19 cellular contexts compared by ENCODE assay signal in the genomic region with DNA sequence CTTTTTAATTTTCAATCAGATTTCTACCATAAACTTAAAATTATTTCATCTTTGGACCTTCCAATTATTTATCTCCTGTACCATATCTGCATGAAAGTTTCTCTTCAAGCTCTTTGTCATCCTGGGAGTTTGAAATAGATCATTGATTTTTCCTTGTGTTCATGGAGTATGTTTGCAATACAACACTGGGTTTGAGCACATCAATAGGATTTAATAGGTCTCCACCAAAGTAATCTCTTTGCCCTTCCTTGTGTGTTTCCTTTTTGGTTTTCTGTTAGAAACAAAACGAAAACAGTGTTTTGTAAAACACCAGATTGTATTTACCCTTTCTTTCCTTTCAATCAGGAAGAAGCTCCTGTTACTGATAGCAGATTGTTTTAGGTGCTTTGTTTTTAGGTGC. TPM values are rescaled to one million over a fixed set of nuclear protein-coding genes. Genes with fewer than 3 reads are reported as not detected.
DNase-seq lines count a peak whose midpoint lies in the region; ATAC-seq, FAIRE-seq and TF ChIP-seq lines count a peak whose summit lies in the region.
"Had no signal": no experiment of that assay in that cellular context is flagged by ENCODE, and none has a peak within 500 bp of the region (broad histone marks: within the 10 kb centered on the region; RNA-seq: fewer than 3 reads in every experiment).

No MANE protein-coding gene starts in this region.

- intact Hi-C loops in pancreas (cut with DNase I) = no loop called here
- intact Hi-C loops in activated T-helper 2 cell treated with anti-CD3 and anti-CD28 coated beads, Interferon-gamma antibody, Interleukin-2, Interleukin-4, amounts not matched to agents 10 μg/mL and 5 μg/mL and 100 μg/mL, durations not matched to agents 14 hours and 24 hours and 36 hours (cut with micrococcal nuclease) = no loop called here

- WGBS in pancreas, 2 donors = 40 to 58% methylated on average over 1 of the region's 1 CpG

- ATAC-seq in activated naive CD8-positive, alpha-beta T cell treated with anti-CD3 and anti-CD28 coated beads, Interleukin-2, amount 50 U/mL, for 24 hours = no peak
- ATAC-seq in activated naive CD8-positive, alpha-beta T cell treated with anti-CD3 and anti-CD28 coated beads, Interleukin-2, amount 10 ng/mL, durations not matched to agents 7 days and 5 days (ENCODE audit: low read depth) = no peak
- ATAC-seq in pancreas = no peak
- ATAC-seq: A549 had no signal

- H3K36me3 ChIP-seq in pancreas = no peaks in the 10 kb centered on the region

- no peaks in the 10 kb centered on the region for H3K9me3 Mint-ChIP-seq in activated naive CD8-positive, alpha-beta T cell treated with anti-CD3 and anti-CD28 coated beads for 36 hours
- no peaks in the 10 kb centered on the region for H3K9me3 Mint-ChIP-seq in activated naive CD8-positive, alpha-beta T cell treated with anti-CD3 and anti-CD28 coated beads, Interleukin-2, amount 50 U/mL, for 24 hours
- no peaks in the 10 kb centered on the region for H3K9me3 Mint-ChIP-seq in activated naive CD8-positive, alpha-beta T cell treated with anti-CD3 and anti-CD28 coated beads, Interleukin-2, amount 10 ng/mL, durations not matched to agents 7 days and 5 days
- no peaks in the 10 kb centered on the region for H3K9me3 Mint-ChIP-seq in activated T-helper 2 cell treated with anti-CD3 and anti-CD28 coated beads, Interferon-gamma antibody, Interleukin-2, Interleukin-4, amounts not matched to agents 10 μg/mL and 5 μg/mL and 100 μg/mL, durations not matched to agents 14 hours and 24 hours and 36 hours
- H3K9me3 Mint-ChIP-seq: CD4-positive, alpha-beta memory T cell had no signal

- H3K27me3 ChIP-seq in pancreas = no peaks in the 10 kb centered on the region

- H3K4me3 ChIP-seq in pancreas = no peak overlapping the region
- H3K4me3 ChIP-seq: A549 had no signal

- H3K9me3 ChIP-seq in pancreas = no peaks in the 10 kb centered on the region
- H3K9me3 ChIP-seq: A549 had no signal

- FAIRE-seq in pancreas (lab: Jason Lieb, UNC) = peak; percentile 77
- FAIRE-seq: A549 had no signal

- no peaks in the 10 kb centered on the region for H3K27me3 Mint-ChIP-seq in activated naive CD8-positive, alpha-beta T cell treated with anti-CD3 and anti-CD28 coated beads for 36 hours
- no peaks in the 10 kb centered on the region for H3K27me3 Mint-ChIP-seq in activated naive CD8-positive, alpha-beta T cell treated with anti-CD3 and anti-CD28 coated beads, Interleukin-2, amount 50 U/mL, for 24 hours
- no peaks in the 10 kb centered on the region for H3K27me3 Mint-ChIP-seq in activated naive CD8-positive, alpha-beta T cell treated with anti-CD3 and anti-CD28 coated beads, Interleukin-2, amount 10 ng/mL, durations not matched to agents 7 days and 5 days
- no peaks in the 10 kb centered on the region for H3K27me3 Mint-ChIP-seq in activated T-helper 2 cell treated with anti-CD3 and anti-CD28 coated beads, Interferon-gamma antibody, Interleukin-2, Interleukin-4, amounts not matched to agents 10 μg/mL and 5 μg/mL and 100 μg/mL, durations not matched to agents 14 hours and 24 hours and 36 hours (ENCODE audit: low read depth)
- H3K27me3 Mint-ChIP-seq: CD4-positive, alpha-beta memory T cell had no signal

- peaks cover 6% of the 10 kb centered on the region for H3K4me1 Mint-ChIP-seq in activated naive CD8-positive, alpha-beta T cell treated with anti-CD3 and anti-CD28 coated beads for 36 hours
- H3K4me1 Mint-ChIP-seq in activated naive CD8-positive, alpha-beta T cell treated with anti-CD3 and anti-CD28 coated beads, Interleukin-2, amount 50 U/mL, for 24 hours = peaks cover 38% of the 10 kb centered on the region
- H3K4me1 Mint-ChIP-seq in activated naive CD8-positive, alpha-beta T cell treated with anti-CD3 and anti-CD28 coated beads, Interleukin-2, amount 10 ng/mL, durations not matched to agents 7 days and 5 days = peaks cover 10% of the 10 kb centered on the region
- peaks cover 10% of the 10 kb centered on the region for H3K4me1 Mint-ChIP-seq in activated T-helper 2 cell treated with anti-CD3 and anti-CD28 coated beads, Interferon-gamma antibody, Interleukin-2, Interleukin-4, amounts not matched to agents 10 μg/mL and 5 μg/mL and 100 μg/mL, durations not matched to agents 14 hours and 24 hours and 36 hours (ENCODE audit: low read depth)

- TF ChIP-seq CTCF in pancreas (IDR thresholded peaks at IDR 0.05) = no peak

- no peak overlapping the region for H3K27ac ChIP-seq in pancreas
- H3K27ac ChIP-seq: 22Rv1, A549, C4-2B had no signal

- H3K4me1 ChIP-seq in pancreas = no peaks in the 10 kb centered on the region
- H3K4me1 ChIP-seq: A549 had no signal

- peak overlapping the region; percentile 70 for H3K27ac Mint-ChIP-seq in activated naive CD8-positive, alpha-beta T cell treated with anti-CD3 and anti-CD28 coated beads for 36 hours
- H3K27ac Mint-ChIP-seq in activated naive CD8-positive, alpha-beta T cell treated with anti-CD3 and anti-CD28 coated beads, Interleukin-2, amount 50 U/mL, for 24 hours = no peak overlapping the region
- peak overlapping the region; percentile 56 for H3K27ac Mint-ChIP-seq in activated naive CD8-positive, alpha-beta T cell treated with anti-CD3 and anti-CD28 coated beads, Interleukin-2, amount 10 ng/mL, durations not matched to agents 7 days and 5 days
- H3K27ac Mint-ChIP-seq in activated T-helper 2 cell treated with anti-CD3 and anti-CD28 coated beads, Interferon-gamma antibody, Interleukin-2, Interleukin-4, amounts not matched to agents 10 μg/mL and 5 μg/mL and 100 μg/mL, durations not matched to agents 14 hours and 24 hours and 36 hours = no peak overlapping the region
- H3K27ac Mint-ChIP-seq: H9 had no signal

- peak; percentile 1 for DNase-seq in NCI-H146 (lab: John Stamatoyannopoulos, UW)
- no peak for DNase-seq in NCI-H146 treated with DMSO at 0.1 percent for 48 hours (lab: John Stamatoyannopoulos, UW; ENCODE audit: unreplicated experiment)
- no peak for DNase-seq in activated naive CD8-positive, alpha-beta T cell treated with anti-CD3 and anti-CD28 coated beads for 36 hours
- DNase-seq in activated naive CD8-positive, alpha-beta T cell treated with anti-CD3 and anti-CD28 coated beads, Interleukin-2, amount 50 U/mL, for 24 hours = no peak
- no peak for DNase-seq in activated naive CD8-positive, alpha-beta T cell treated with anti-CD3 and anti-CD28 coated beads, Interleukin-2, amount 10 ng/mL, durations not matched to agents 7 days and 5 days
- no peak for DNase-seq in pancreas
- no peak for DNase-seq in HCEC 1CT
- DNase-seq in activated T-helper 2 cell treated with anti-CD3 and anti-CD28 coated beads, Interferon-gamma antibody, Interleukin-2, Interleukin-4, amounts not matched to agents 10 μg/mL and 5 μg/mL and 100 μg/mL, durations not matched to agents 14 hours and 24 hours and 36 hours (ENCODE audit: low spot score) = no peak
- DNase-seq: AML-193; Calu3; CD4-positive, alpha-beta memory T cell; DMS79 treated with DMSO at 0.1 percent for 48 hours; GF-D8; GOT3; H9 had no signal

- POLR2A ChIA-PET in activated naive CD8-positive, alpha-beta T cell treated with anti-CD3 and anti-CD28 coated beads, Interleukin-2, amount 10 ng/mL, durations not matched to agents 7 days and 5 days (lab: Charles Lee) = no interaction called here

- peaks cover 3% of the 10 kb centered on the region for H3K36me3 Mint-ChIP-seq in activated naive CD8-positive, alpha-beta T cell treated with anti-CD3 and anti-CD28 coated beads for 36 hours
- H3K36me3 Mint-ChIP-seq in activated naive CD8-positive, alpha-beta T cell treated with anti-CD3 and anti-CD28 coated beads, Interleukin-2, amount 50 U/mL, for 24 hours (ENCODE audit: low read depth) = peaks cover 14% of the 10 kb centered on the region
- peaks cover 16% of the 10 kb centered on the region for H3K36me3 Mint-ChIP-seq in activated naive CD8-positive, alpha-beta T cell treated with anti-CD3 and anti-CD28 coated beads, Interleukin-2, amount 10 ng/mL, durations not matched to agents 7 days and 5 days
- H3K36me3 Mint-ChIP-seq in activated T-helper 2 cell treated with anti-CD3 and anti-CD28 coated beads, Interferon-gamma antibody, Interleukin-2, Interleukin-4, amounts not matched to agents 10 μg/mL and 5 μg/mL and 100 μg/mL, durations not matched to agents 14 hours and 24 hours and 36 hours (ENCODE audit: low read depth) = peaks cover 21% of the 10 kb centered on the region

- no peak overlapping the region for H3K4me3 Mint-ChIP-seq in activated naive CD8-positive, alpha-beta T cell treated with anti-CD3 and anti-CD28 coated beads for 36 hours
- no peak overlapping the region for H3K4me3 Mint-ChIP-seq in activated naive CD8-positive, alpha-beta T cell treated with anti-CD3 and anti-CD28 coated beads, Interleukin-2, amount 50 U/mL, for 24 hours
- H3K4me3 Mint-ChIP-seq in activated naive CD8-positive, alpha-beta T cell treated with anti-CD3 and anti-CD28 coated beads, Interleukin-2, amount 10 ng/mL, durations not matched to agents 7 days and 5 days = no peak overlapping the region
- H3K4me3 Mint-ChIP-seq in activated T-helper 2 cell treated with anti-CD3 and anti-CD28 coated beads, Interferon-gamma antibody, Interleukin-2, Interleukin-4, amounts not matched to agents 10 μg/mL and 5 μg/mL and 100 μg/mL, durations not matched to agents 14 hours and 24 hours and 36 hours (ENCODE audit: low read depth) = no peak overlapping the region
- H3K4me3 Mint-ChIP-seq: CD4-positive, alpha-beta memory T cell; H9 had no signal

RNA-seq across cellular contexts. Expression of a gene that starts 11.9 kb away (rescaled TPM):
- total RNA-seq in activated naive CD8-positive, alpha-beta T cell treated with anti-CD3 and anti-CD28 coated beads for 36 hours = 10 to 100 TPM; 36.5 to 37.2 TPM
- 10 to 100 TPM; 62.9 to 65.0 TPM for total RNA-seq in activated naive CD8-positive, alpha-beta T cell treated with anti-CD3 and anti-CD28 coated beads, Interleukin-2, amount 10 ng/mL, durations not matched to agents 7 days and 5 days
- total RNA-seq in pancreas = 10 to 100 TPM; 11.8 to 25.5 (median 15.4) TPM
- 10 to 100 TPM; 11.6 to 16.9 TPM for polyA plus RNA-seq in pancreas
- 34.7 TPM in 2 replicates for total RNA-seq in activated T-helper 2 cell treated with anti-CD3 and anti-CD28 coated beads, Interferon-gamma antibody, Interleukin-2, Interleukin-4, amounts not matched to agents 10 μg/mL and 5 μg/mL and 100 μg/mL, durations not matched to agents 14 hours and 24 hours and 36 hours

RNA-seq across cellular contexts. Expression of a gene that starts 57.5 kb away (rescaled TPM):
- total RNA-seq in activated naive CD8-positive, alpha-beta T cell treated with anti-CD3 and anti-CD28 coated beads for 36 hours = not detected
- not detected for total RNA-seq in activated naive CD8-positive, alpha-beta T cell treated with anti-CD3 and anti-CD28 coated beads, Interleukin-2, amount 10 ng/mL, durations not matched to agents 7 days and 5 days
- total RNA-seq in pancreas = not detected
- under 1 TPM in 1 of 2 donors, not detected in 1; 0.19 TPM for polyA plus RNA-seq in pancreas
- total RNA-seq in activated T-helper 2 cell treated with anti-CD3 and anti-CD28 coated beads, Interferon-gamma antibody, Interleukin-2, Interleukin-4, amounts not matched to agents 10 μg/mL and 5 μg/mL and 100 μg/mL, durations not matched to agents 14 hours and 24 hours and 36 hours = not detected in 2 replicates
- total RNA-seq: Calu3; CD4-positive, alpha-beta memory T cell; H9 had no signal
- polyA plus RNA-seq: A549; BJ; CD4-positive, alpha-beta memory T cell had no signal

Comparison
In these comparisons a context has a peak if more than half of its experiments do, and no peak if none do; other contexts are left out.
1. H3K27ac Mint-ChIP-seq: peak in activated naive CD8-positive, alpha-beta T cell treated with anti-CD3 and anti-CD28 coated beads for 36 hours (single experiment) and activated naive CD8-positive, alpha-beta T cell treated with anti-CD3 and anti-CD28 coated beads, Interleukin-2, amount 10 ng/mL, durations not matched to agents 7 days and 5 days (single experiment); none in activated naive CD8-positive, alpha-beta T cell treated with anti-CD3 and anti-CD28 coated beads, Interleukin-2, amount 50 U/mL, for 24 hours (single experiment) and activated T-helper 2 cell treated with anti-CD3 and anti-CD28 coated beads, Interferon-gamma antibody, Interleukin-2, Interleukin-4, amounts not matched to agents 10 μg/mL and 5 μg/mL and 100 μg/mL, durations not matched to agents 14 hours and 24 hours and 36 hours (single experiment).